ENCODE assay signal across 33 cellular contexts in genomic region chr3:37673391-37673790, GRCh38.
"Had no signal": no experiment of that assay in that cellular context is flagged by ENCODE, and none has a peak within 500 bp of the region (broad histone marks: within the 10 kb centered on the region; RNA-seq: fewer than 3 reads in every experiment).

No MANE protein-coding gene starts in this region.

- H3K36me3 ChIP-seq: adrenal gland, Peyer's patch, SJSA1 had no signal

- H3K9me3 ChIP-seq: adrenal gland, Peyer's patch, SJSA1, SK-N-SH had no signal

- H3K27ac ChIP-seq: adrenal gland, Peyer's patch, SJSA1 had no signal

- H3K9ac ChIP-seq: SK-N-SH had no signal

- FAIRE-seq: astrocyte, K562, TTC549 had no signal

- H3K27me3 ChIP-seq: adrenal gland, Peyer's patch had no signal

- H3K27ac Mint-ChIP-seq: activated CD4-positive, alpha-beta T cell treated with anti-CD3 and anti-CD28 coated beads for 36 hours; activated CD4-positive, alpha-beta T cell treated with anti-CD3 and anti-CD28 coated beads, Interleukin-2, amount 10 ng/mL, durations not matched to agents 7 days and 5 days; activated CD8-positive, alpha-beta T cell treated with anti-CD3 and anti-CD28 coated beads, Interleukin-2, amount 10 ng/mL, durations not matched to agents 7 days and 5 days; activated naive CD4-positive, alpha-beta T cell treated with anti-CD3 and anti-CD28 coated beads for 36 hours; activated naive CD4-positive, alpha-beta T cell treated with anti-CD3 and anti-CD28 coated beads, Interleukin-2, amount 50 U/mL, for 72 hours; activated T-helper 1 cell treated with anti-CD3 and anti-CD28 coated beads, Interleukin-12 subunit alpha, Interleukin-12 subunit beta, Interleukin-2, Interleukin-4 antibody, amounts not matched to agents 30 ng/mL and 10 ng/mL and 1 ng/mL, durations not matched to agents 14 hours and 24 hours and 36 hours; brain; T-helper 1 cell treated with Interleukin-12 subunit alpha and Interleukin-12 subunit beta and Interleukin-4 antibody, amounts not matched to agents 30 μg/mL and 1 μg/mL, for 36 hours; T-helper 2 cell treated with Interferon-gamma antibody and Interleukin-4, amounts not matched to agents 5 μg/mL and 100 μg/mL, for 36 hours; WTC11 had no signal

- H3K9me2 ChIP-seq: SK-N-SH had no signal

- H3K36me3 Mint-ChIP-seq: activated naive CD4-positive, alpha-beta T cell treated with anti-CD3 and anti-CD28 coated beads, Interleukin-2, amount 50 U/mL, for 72 hours; brain; WTC11 had no signal

- H3K4me2 ChIP-seq: SK-N-SH had no signal

- H3K4me1 Mint-ChIP-seq: activated CD4-positive, alpha-beta T cell treated with anti-CD3 and anti-CD28 coated beads for 36 hours; activated CD4-positive, alpha-beta T cell treated with anti-CD3 and anti-CD28 coated beads, Interleukin-2, amount 10 ng/mL, durations not matched to agents 7 days and 5 days; WTC11 had no signal

- DNase-seq: activated CD4-positive, alpha-beta T cell treated with anti-CD3 and anti-CD28 coated beads for 36 hours; activated CD4-positive, alpha-beta T cell treated with anti-CD3 and anti-CD28 coated beads, Interleukin-2, amount 10 ng/mL, durations not matched to agents 7 days and 5 days; activated CD4-positive, alpha-beta T cell treated with anti-CD3 and anti-CD28 coated beads, Interleukin-2, amount 50 U/mL, for 48 hours; activated CD8-positive, alpha-beta T cell treated with anti-CD3 and anti-CD28 coated beads, Interleukin-2, amount 10 ng/mL, durations not matched to agents 7 days and 5 days; activated gamma-delta T cell treated with Interleukin-2 at 50 U/mL for 16 hours; activated naive CD4-positive, alpha-beta T cell treated with anti-CD3 and anti-CD28 coated beads for 36 hours; activated T-cell treated with anti-CD3 and anti-CD28 coated beads for 4 hours; activated T-cell treated with anti-CD3 and anti-CD28 coated beads, Interleukin-2, amount 50 U/mL, for 4 hours; adrenal gland; central memory CD4-positive, alpha-beta T cell; NCI-H1048; NCI-H1105 treated with DMSO at 0.1 percent for 48 hours; NCI-H1436; NCI-H1694; NCI-H2029; NCI-H345; NCI-H524 treated with DMSO at 0.1 percent for 48 hours; PC-3; Peyer's patch; RPMI8226; SHP77 treated with DMSO at 0.1 percent for 48 hours; SK-N-SH had no signal

- H3K4me3 Mint-ChIP-seq: activated CD4-positive, alpha-beta T cell treated with anti-CD3 and anti-CD28 coated beads for 36 hours; activated CD4-positive, alpha-beta T cell treated with anti-CD3 and anti-CD28 coated beads, Interleukin-2, amount 10 ng/mL, durations not matched to agents 7 days and 5 days; activated CD8-positive, alpha-beta T cell treated with anti-CD3 and anti-CD28 coated beads, Interleukin-2, amount 10 ng/mL, durations not matched to agents 7 days and 5 days; activated naive CD4-positive, alpha-beta T cell treated with anti-CD3 and anti-CD28 coated beads for 36 hours; activated T-cell treated with anti-CD3 and anti-CD28 coated beads, Interleukin-2, amount 50 U/mL, for 4 hours; activated T-helper 1 cell treated with anti-CD3 and anti-CD28 coated beads, Interleukin-12 subunit alpha, Interleukin-12 subunit beta, Interleukin-2, Interleukin-4 antibody, amounts not matched to agents 30 ng/mL and 10 ng/mL and 1 ng/mL, durations not matched to agents 14 hours and 24 hours and 36 hours; brain; T-helper 1 cell treated with Interleukin-12 subunit alpha and Interleukin-12 subunit beta and Interleukin-4 antibody, amounts not matched to agents 30 μg/mL and 1 μg/mL, for 36 hours; T-helper 2 cell treated with Interferon-gamma antibody and Interleukin-4, amounts not matched to agents 5 μg/mL and 100 μg/mL, for 36 hours; WTC11 had no signal

- H3K9me3 Mint-ChIP-seq: activated CD4-positive, alpha-beta T cell treated with anti-CD3 and anti-CD28 coated beads, Interleukin-2, amount 10 ng/mL, durations not matched to agents 7 days and 5 days; activated naive CD4-positive, alpha-beta T cell treated with anti-CD3 and anti-CD28 coated beads for 36 hours; activated naive CD4-positive, alpha-beta T cell treated with anti-CD3 and anti-CD28 coated beads, Interleukin-2, amount 50 U/mL, for 72 hours; activated T-cell treated with anti-CD3 and anti-CD28 coated beads, Interleukin-2, amount 50 U/mL, for 4 hours; activated T-helper 1 cell treated with anti-CD3 and anti-CD28 coated beads, Interleukin-12 subunit alpha, Interleukin-12 subunit beta, Interleukin-2, Interleukin-4 antibody, amounts not matched to agents 30 ng/mL and 10 ng/mL and 1 ng/mL, durations not matched to agents 14 hours and 24 hours and 36 hours; T-helper 1 cell treated with Interleukin-12 subunit alpha and Interleukin-12 subunit beta and Interleukin-4 antibody, amounts not matched to agents 30 μg/mL and 1 μg/mL, for 36 hours; T-helper 2 cell treated with Interferon-gamma antibody and Interleukin-4, amounts not matched to agents 5 μg/mL and 100 μg/mL, for 36 hours; WTC11 had no signal

- H3K4me3 ChIP-seq: adrenal gland, K562, Peyer's patch, SJSA1 had no signal

- H3K4me1 ChIP-seq: SJSA1 had no signal

- ATAC-seq: activated CD4-positive, alpha-beta T cell treated with anti-CD3 and anti-CD28 coated beads for 36 hours; activated CD4-positive, CD25-positive, alpha-beta regulatory T cell treated with anti-CD3 and anti-CD28 coated beads, Interleukin-2, amount 50 U/mL, for 24 hours; activated CD8-positive, alpha-beta T cell treated with anti-CD3 and anti-CD28 coated beads, Interleukin-2, amount 10 ng/mL, durations not matched to agents 7 days and 5 days; activated naive CD4-positive, alpha-beta T cell treated with anti-CD3 and anti-CD28 coated beads, Interleukin-2, amount 50 U/mL, for 72 hours; activated T-cell treated with anti-CD3 and anti-CD28 coated beads, Interleukin-2, amount 50 U/mL, for 4 hours; K562; PC-3; WTC11 had no signal
